8 cellular contexts compared by ENCODE assay signal in genomic region chr12:15322164-15323054, GRCh38. TPM values are rescaled to one million over a fixed set of nuclear protein-coding genes. Genes with fewer than 3 reads are reported as not detected.
DNase-seq lines count a peak whose midpoint lies in the region; TF ChIP-seq lines count a peak whose summit lies in the region.

Gene PTPRO, plus strand, starts transcription at chr12:15322508.

- DNase-seq in D341Med (ENCODE audit: low spot score) (peak; percentile 82), NCI-H1417 (lab: John Stamatoyannopoulos, UW) (peak; percentile 53 to 95 (median 94)), choroid plexus epithelial cell (ENCODE audit: low read depth) (peak; percentile 3), mesothelial cell of epicardium (ENCODE audit: low spot score in 2 of 2, unreplicated experiment in 2 of 2) (peak; percentile 23 to 61), NOMO-1 treated with DMSO at 0.1 percent for 48 hours (lab: John Stamatoyannopoulos, UW; ENCODE audit: unreplicated experiment) (no peak), hippocampal formation (lab: John Stamatoyannopoulos, UW) (no peak), SIG-M5 treated with dmso at 0.1 percent for 504 hours (lab: John Stamatoyannopoulos, UW; ENCODE audit: unreplicated experiment) (no peak)
- DNase-seq in stimulated activated naive CD4-positive, alpha-beta T cell treated with Interleukin-2 at 50 U/mL for 16 hours (lab: John Stamatoyannopoulos, UW) = no peak

- TF ChIP-seq CTCF in choroid plexus epithelial cell (conservative IDR thresholded peaks at IDR 0.05; ENCODE audit: low read depth, low read length) = no peak
- no peak for TF ChIP-seq CTCF in mesothelial cell of epicardium (IDR thresholded peaks at IDR 0.05; ENCODE audit: unreplicated experiment)

- H3K27me3 Mint-ChIP-seq in mesothelial cell of epicardium (ENCODE audit: low read depth) = peaks cover 77% of the 10 kb centered on the region

- H3K4me1 Mint-ChIP-seq in mesothelial cell of epicardium = peaks cover 11% of the 10 kb centered on the region

- no peak within 1 kb of the TSS for H3K27ac Mint-ChIP-seq in mesothelial cell of epicardium

- no peaks in the 10 kb centered on the region for H3K36me3 Mint-ChIP-seq in mesothelial cell of epicardium

- peak within 1 kb of the TSS; percentile 26 for H3K4me3 ChIP-seq in choroid plexus epithelial cell (ENCODE audit: low read depth, low read length)

- no peaks in the 10 kb centered on the region for H3K9me3 Mint-ChIP-seq in mesothelial cell of epicardium

- peak within 1 kb of the TSS; percentile 55 for H3K4me3 Mint-ChIP-seq in mesothelial cell of epicardium

RNA-seq across cellular contexts. Expression of gene PTPRO, which starts in this region (rescaled TPM):
- 2.1 to 4.3 TPM (median 2.6 TPM) in 3 replicates for total RNA-seq in mesothelial cell of epicardium

Comparison
In these comparisons a context has a peak if more than half of its experiments do, and no peak if none do; other contexts are left out.
1. DNase-seq: peak in D341Med (single experiment), NCI-H1417 (3 of 3), choroid plexus epithelial cell (single experiment) and mesothelial cell of epicardium (2 of 2); none in stimulated activated naive CD4-positive, alpha-beta T cell treated with Interleukin-2 at 50 U/mL for 16 hours (single experiment), NOMO-1 treated with DMSO at 0.1 percent for 48 hours (single experiment), hippocampal formation (0 of 2) and SIG-M5 treated with dmso at 0.1 percent for 504 hours (single experiment).